Comparison of ENCODE assay signal across 18 cellular contexts in the genomic region with DNA sequence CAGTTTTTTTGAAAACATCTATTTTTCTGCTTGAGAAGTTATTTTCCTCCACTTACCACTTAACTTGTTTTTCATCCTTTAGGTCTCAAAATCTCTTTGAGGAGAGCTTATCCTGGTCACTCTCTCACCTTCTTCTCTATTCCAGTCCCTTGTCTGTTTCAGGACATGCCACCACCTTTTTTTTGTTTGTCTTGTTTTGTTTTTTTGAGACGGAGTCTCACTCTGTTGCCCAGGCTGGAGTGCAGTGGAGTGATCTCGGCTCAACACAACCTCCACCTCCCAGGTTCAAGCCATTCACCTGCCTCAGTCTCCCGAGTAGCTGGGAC. TPM values are rescaled to one million over a fixed set of nuclear protein-coding genes. Genes with fewer than 3 reads are reported as not detected.
A peak's percentile ranks its signal among the peaks of the same experiment; 100 is the strongest.
DNase-seq lines count a peak whose midpoint lies in the region; ATAC-seq and TF ChIP-seq lines count a peak whose summit lies in the region.
"Had no signal": no experiment of that assay in that cellular context is flagged by ENCODE, and none has a peak within 500 bp of the region (broad histone marks: within the 10 kb centered on the region; RNA-seq: fewer than 3 reads in every experiment).

No MANE protein-coding gene starts in this region.

- DNase-seq in activated naive CD4-positive, alpha-beta T cell treated with anti-CD3 and anti-CD28 coated beads, Interleukin-2, amount 50 U/mL, for 72 hours (ENCODE audit: low spot score in 2 of 2): no peak
- no peak for DNase-seq in activated naive CD4-positive, alpha-beta T cell (lab: John Stamatoyannopoulos, UW)
- no peak for DNase-seq in mammary epithelial cell
- DNase-seq in neural crest cell (ENCODE audit: low read depth, low spot score): no peak
- no peak for DNase-seq in SKM-1 treated with dmso at 0.1 percent for 144 hours (lab: John Stamatoyannopoulos, UW; ENCODE audit: unreplicated experiment)
- no peak for DNase-seq in tibial nerve (ENCODE audit: low spot score in 2 of 2)
- no peak for DNase-seq in activated T-helper 2 cell treated with anti-CD3 and anti-CD28 coated beads, Interferon-gamma antibody, Interleukin-2, Interleukin-4, amounts not matched to agents 10 μg/mL and 5 μg/mL and 100 μg/mL, durations not matched to agents 14 hours and 24 hours and 36 hours (ENCODE audit: low spot score)
- no peak for DNase-seq in NCI-H510A treated with DMSO at 0.1 percent for 48 hours (lab: John Stamatoyannopoulos, UW)
- DNase-seq: 8988T; activated CD4-positive, alpha-beta T cell treated with anti-CD3 and anti-CD28 coated beads for 4 hours; activated gamma-delta T cell treated with Interleukin-2 at 50 U/mL for 16 hours; C1 segment of cervical spinal cord; left colon; mucosa of descending colon; NCI-H1417; NCI-H774; nucleus accumbens had no signal

- no peaks in the 10 kb centered on the region for H3K27me3 ChIP-seq in mammary epithelial cell (ENCODE audit: insufficient read depth, low read length)
- no peaks in the 10 kb centered on the region for H3K27me3 ChIP-seq in tibial nerve

- BruUV-seq in mammary epithelial cell (replicated peaks; lab: Mats Ljungman, UMichigan): no TSS peak

- peak overlapping the region; percentile 56 for H3K9ac ChIP-seq in mammary epithelial cell (ENCODE audit: insufficient read depth, low read length)

- TF ChIP-seq CTCF in mammary epithelial cell (conservative IDR thresholded peaks at IDR 0.05 in 1 of 2, IDR thresholded peaks at IDR 0.05 in 1 of 2; ENCODE audit: extremely low read depth in 1 of 2, insufficient read depth in 1 of 2, low read depth in 1 of 2, low read length in 2 of 2): no peak
- TF ChIP-seq CTCF in neural crest cell (conservative IDR thresholded peaks at IDR 0.05): no peak
- TF ChIP-seq CTCF in tibial nerve (IDR thresholded peaks at IDR 0.05): no peak

- H3K4me1 ChIP-seq in mammary epithelial cell (ENCODE audit: insufficient read depth, low read length): peaks cover 34% of the 10 kb centered on the region
- H3K4me1 ChIP-seq in tibial nerve: peaks cover 0 to 17% (median 3%) of the 10 kb centered on the region in 4 donors

- H3K79me2 ChIP-seq in mammary epithelial cell (ENCODE audit: insufficient read depth, low read length): peaks cover 5% of the 10 kb centered on the region

- no peaks in the 10 kb centered on the region for H3K27me3 Mint-ChIP-seq in neural crest cell (ENCODE audit: low read depth)
- no peaks in the 10 kb centered on the region for H3K27me3 Mint-ChIP-seq in activated T-helper 2 cell treated with anti-CD3 and anti-CD28 coated beads, Interferon-gamma antibody, Interleukin-2, Interleukin-4, amounts not matched to agents 10 μg/mL and 5 μg/mL and 100 μg/mL, durations not matched to agents 14 hours and 24 hours and 36 hours (ENCODE audit: low read depth)

- H3K36me3 ChIP-seq in mammary epithelial cell (ENCODE audit: insufficient read depth, low read length) (no peaks in the 10 kb centered on the region), tibial nerve (no peaks in the 10 kb centered on the region)

- H3K27ac Mint-ChIP-seq in activated naive CD4-positive, alpha-beta T cell treated with anti-CD3 and anti-CD28 coated beads, Interleukin-2, amount 50 U/mL, for 72 hours: peak overlapping the region; percentile 13 to 38
- no peak overlapping the region for H3K27ac Mint-ChIP-seq in neural crest cell (ENCODE audit: unreplicated experiment)
- no peak overlapping the region for H3K27ac Mint-ChIP-seq in activated T-helper 2 cell treated with anti-CD3 and anti-CD28 coated beads, Interferon-gamma antibody, Interleukin-2, Interleukin-4, amounts not matched to agents 10 μg/mL and 5 μg/mL and 100 μg/mL, durations not matched to agents 14 hours and 24 hours and 36 hours

- H4K20me1 ChIP-seq in mammary epithelial cell (ENCODE audit: insufficient read depth, low read length): no peaks in the 10 kb centered on the region

- peaks cover 0 to 13% of the 10 kb centered on the region in 2 donors for H3K36me3 Mint-ChIP-seq in activated naive CD4-positive, alpha-beta T cell treated with anti-CD3 and anti-CD28 coated beads, Interleukin-2, amount 50 U/mL, for 72 hours
- H3K36me3 Mint-ChIP-seq in neural crest cell (ENCODE audit: low read depth): no peaks in the 10 kb centered on the region
- H3K36me3 Mint-ChIP-seq in activated T-helper 2 cell treated with anti-CD3 and anti-CD28 coated beads, Interferon-gamma antibody, Interleukin-2, Interleukin-4, amounts not matched to agents 10 μg/mL and 5 μg/mL and 100 μg/mL, durations not matched to agents 14 hours and 24 hours and 36 hours (ENCODE audit: low read depth): no peaks in the 10 kb centered on the region

- peak overlapping the region in 1 of 3 experiments; percentile 3 for H3K4me3 ChIP-seq in mammary epithelial cell (replicated peaks in 1 of 3; ENCODE audit: insufficient read depth in 1 of 3, low read depth in 2 of 3, low read length in 3 of 3)
- no peak overlapping the region for H3K4me3 ChIP-seq in tibial nerve
- H3K4me3 ChIP-seq: mucosa of descending colon had no signal

- peak overlapping the region; percentile 29 for H3K4me3 Mint-ChIP-seq in neural crest cell
- H3K4me3 Mint-ChIP-seq in activated T-helper 2 cell treated with anti-CD3 and anti-CD28 coated beads, Interferon-gamma antibody, Interleukin-2, Interleukin-4, amounts not matched to agents 10 μg/mL and 5 μg/mL and 100 μg/mL, durations not matched to agents 14 hours and 24 hours and 36 hours (ENCODE audit: low read depth): no peak overlapping the region

- H2AFZ ChIP-seq in mammary epithelial cell (ENCODE audit: low read depth, low read length): peak overlapping the region; percentile 54

- CTCF ChIA-PET in mammary epithelial cell (lab: Charles Lee; ENCODE audit: low non-redundant PET): interaction anchor here (0.6 kb wide), 1 partner anchor 76 kb away, joined by 3 read pairs; no protein-coding TSS in a partner anchor

- H3K4me2 ChIP-seq in mammary epithelial cell (ENCODE audit: insufficient read depth, low read depth, low read length): peak overlapping the region; percentile 63

- dilution Hi-C loops in mammary epithelial cell (cut with HindIII; ENCODE audit: low sequenced_read_pairs): loop anchor here (5.0 kb wide), 1 partner anchor 73 kb away; no protein-coding TSS in a partner anchor

- in situ Hi-C loops in mammary epithelial cell (cut with MboI; ENCODE audit: low sequenced_read_pairs in 2 of 2): loop anchor here (10.0 kb wide), 2 partner anchors 59 to 81 kb away; no protein-coding TSS in a partner anchor

- ATAC-seq in activated naive CD4-positive, alpha-beta T cell treated with anti-CD3 and anti-CD28 coated beads, Interleukin-2, amount 50 U/mL, for 72 hours: no peak
- ATAC-seq: sciatic nerve had no signal

- intact Hi-C loops in mammary epithelial cell (cut with micrococcal nuclease): loop anchor here (1.0 kb wide), 1 partner anchor 58 kb away; no protein-coding TSS in a partner anchor
- intact Hi-C loops in activated T-helper 2 cell treated with anti-CD3 and anti-CD28 coated beads, Interferon-gamma antibody, Interleukin-2, Interleukin-4, amounts not matched to agents 10 μg/mL and 5 μg/mL and 100 μg/mL, durations not matched to agents 14 hours and 24 hours and 36 hours (cut with micrococcal nuclease): no loop called here

- TF ChIP-seq POLR2A in tibial nerve (IDR thresholded peaks at IDR 0.05): no peak

- H3K9me3 ChIP-seq in mammary epithelial cell (replicated peaks; ENCODE audit: insufficient read depth, low read length) (no peaks in the 10 kb centered on the region), tibial nerve (no peaks in the 10 kb centered on the region)
- H3K9me3 ChIP-seq: mucosa of descending colon had no signal

- H3K27ac ChIP-seq in mammary epithelial cell (ENCODE audit: insufficient read depth, low read depth, low read length): peak overlapping the region; percentile 88
- H3K27ac ChIP-seq in tibial nerve: no peak overlapping the region

- 96% methylated on average over 3 of the region's 3 CpGs for WGBS in mammary epithelial cell (ENCODE audit: low coverage, missing lambda C conversion rate)
- 82 to 86% methylated on average over 3 of the region's 3 CpGs for WGBS in tibial nerve, 2 donors

- no peaks in the 10 kb centered on the region for H3K9me3 Mint-ChIP-seq in activated naive CD4-positive, alpha-beta T cell treated with anti-CD3 and anti-CD28 coated beads, Interleukin-2, amount 50 U/mL, for 72 hours
- H3K9me3 Mint-ChIP-seq in neural crest cell: no peaks in the 10 kb centered on the region
- H3K9me3 Mint-ChIP-seq in activated T-helper 2 cell treated with anti-CD3 and anti-CD28 coated beads, Interferon-gamma antibody, Interleukin-2, Interleukin-4, amounts not matched to agents 10 μg/mL and 5 μg/mL and 100 μg/mL, durations not matched to agents 14 hours and 24 hours and 36 hours: no peaks in the 10 kb centered on the region

- TF ChIP-seq EP300 in tibial nerve (IDR thresholded peaks at IDR 0.05): no peak

- H3K4me1 Mint-ChIP-seq in neural crest cell: peaks cover 13% of the 10 kb centered on the region
- peaks cover 13% of the 10 kb centered on the region for H3K4me1 Mint-ChIP-seq in activated T-helper 2 cell treated with anti-CD3 and anti-CD28 coated beads, Interferon-gamma antibody, Interleukin-2, Interleukin-4, amounts not matched to agents 10 μg/mL and 5 μg/mL and 100 μg/mL, durations not matched to agents 14 hours and 24 hours and 36 hours (ENCODE audit: low read depth)

RNA-seq across cellular contexts. Expression of gene BCL2L13, which starts 4.6 kb away (rescaled TPM):
- 10 to 100 TPM; 22.3 to 34.5 TPM for total RNA-seq in activated naive CD4-positive, alpha-beta T cell treated with anti-CD3 and anti-CD28 coated beads, Interleukin-2, amount 50 U/mL, for 72 hours
- total RNA-seq in mammary epithelial cell (10 to 100 TPM; 62.5 to 67.5 TPM), neural crest cell (36.5 and 37.5 TPM in 2 replicates), tibial nerve (10 to 100 TPM; 47.4 to 74.7 (median 60.9) TPM)
- polyA plus RNA-seq in mammary epithelial cell: 43.9 TPM
- polyA minus RNA-seq in mammary epithelial cell: 65.8 TPM
- 32.6 and 33.7 TPM in 2 replicates for total RNA-seq in activated T-helper 2 cell treated with anti-CD3 and anti-CD28 coated beads, Interferon-gamma antibody, Interleukin-2, Interleukin-4, amounts not matched to agents 10 μg/mL and 5 μg/mL and 100 μg/mL, durations not matched to agents 14 hours and 24 hours and 36 hours

RNA-seq across cellular contexts. Expression of gene ATP6V1E1, which starts 5.4 kb away (rescaled TPM):
- total RNA-seq in activated naive CD4-positive, alpha-beta T cell treated with anti-CD3 and anti-CD28 coated beads, Interleukin-2, amount 50 U/mL, for 72 hours: 100 to 1,000 TPM in 1 of 2 donors, 10 to 100 TPM in 1; 77.5 to 129 TPM
- 100 to 1,000 TPM; 118 to 148 TPM for total RNA-seq in mammary epithelial cell
- polyA plus RNA-seq in mammary epithelial cell: 149 TPM
- polyA minus RNA-seq in mammary epithelial cell: 91.8 TPM
- 59.2 and 63.9 TPM in 2 replicates for total RNA-seq in neural crest cell
- total RNA-seq in tibial nerve: 100 to 1,000 TPM in 3 of 4 donors, 10 to 100 TPM in 1; 94.3 to 138 (median 120) TPM
- total RNA-seq in activated T-helper 2 cell treated with anti-CD3 and anti-CD28 coated beads, Interferon-gamma antibody, Interleukin-2, Interleukin-4, amounts not matched to agents 10 μg/mL and 5 μg/mL and 100 μg/mL, durations not matched to agents 14 hours and 24 hours and 36 hours: 107 and 113 TPM in 2 replicates

Comparison
In these comparisons a context has a peak if more than half of its experiments do, and no peak if none do; other contexts are left out.
1. H3K27ac Mint-ChIP-seq: peak in activated naive CD4-positive, alpha-beta T cell treated with anti-CD3 and anti-CD28 coated beads, Interleukin-2, amount 50 U/mL, for 72 hours (2 of 2); none in neural crest cell (single experiment) and activated T-helper 2 cell treated with anti-CD3 and anti-CD28 coated beads, Interferon-gamma antibody, Interleukin-2, Interleukin-4, amounts not matched to agents 10 μg/mL and 5 μg/mL and 100 μg/mL, durations not matched to agents 14 hours and 24 hours and 36 hours (single experiment).